1 cellular context compared by ENCODE assay signal in the genomic region with DNA sequence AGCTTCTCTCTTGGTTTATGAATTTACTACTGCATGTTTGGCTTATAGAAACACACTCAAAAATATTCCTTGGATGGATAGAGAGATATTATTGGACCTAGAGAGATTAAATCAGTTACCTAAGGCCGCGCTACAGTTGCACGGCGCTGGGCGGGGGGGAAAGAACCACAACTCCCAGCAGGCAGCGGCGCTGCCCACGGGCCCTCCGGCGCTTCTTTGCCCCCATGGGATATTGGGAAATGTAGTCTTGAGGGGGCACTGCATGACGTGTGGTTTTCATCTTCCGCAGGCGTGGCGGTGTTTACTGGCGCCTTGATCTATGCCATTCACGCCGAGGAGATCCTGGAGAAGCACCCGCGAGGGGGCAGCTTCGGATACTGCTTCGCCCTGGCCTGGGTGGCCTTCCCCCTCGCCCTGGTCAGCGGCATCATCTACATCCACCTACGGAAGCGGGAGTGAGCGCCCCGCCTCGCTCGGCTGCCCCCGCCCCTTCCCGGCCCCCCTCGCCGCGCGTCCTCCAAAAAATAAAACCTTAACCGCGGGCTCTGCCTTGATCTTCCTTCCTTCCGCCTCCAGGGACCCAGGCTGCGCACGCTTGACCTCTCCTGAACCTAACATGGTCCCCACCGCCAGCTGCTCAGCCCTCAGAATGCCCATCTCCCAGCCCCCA.
TF ChIP-seq lines count a peak whose summit lies in the region.

No MANE protein-coding gene starts in this region.

TF ChIP-seq in HEK293, 187 proteins besides CTCF, POLR2A, EP300 and RAD21 (continued from another document):
- TF ChIP-seq, protein P1, sequence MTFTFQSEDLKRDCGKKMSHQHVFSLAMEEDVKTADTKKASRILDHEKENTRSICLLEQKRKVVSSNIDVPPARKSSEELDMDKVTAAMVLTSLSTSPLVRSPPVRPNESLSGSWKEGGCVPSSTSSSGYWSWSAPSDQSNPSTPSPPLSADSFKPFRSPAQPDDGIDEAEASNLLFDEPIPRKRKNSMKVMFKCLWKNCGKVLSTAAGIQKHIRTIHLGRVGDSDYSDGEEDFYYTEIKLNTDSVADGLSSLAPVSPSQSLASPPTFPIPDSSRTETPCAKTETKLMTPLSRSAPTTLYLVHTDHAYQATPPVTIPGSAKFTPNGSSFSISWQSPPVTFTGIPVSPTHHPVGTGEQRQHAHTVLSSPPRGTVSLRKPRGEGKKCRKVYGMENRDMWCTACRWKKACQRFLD (tag by site-specific recombination; IDR thresholded peaks at IDR 0.05) = no peak
- TF ChIP-seq KLF16 (tag by site-specific recombination; IDR thresholded peaks at IDR 0.05) (peak; percentile 76), REPIN1 (tag by site-specific recombination; IDR thresholded peaks at IDR 0.05; ENCODE audit: low read depth) (no peak), ZNF366 (tag by site-specific recombination; conservative IDR thresholded peaks at IDR 0.05) (peak; percentile 62), ZNF843 (tag by site-specific recombination; IDR thresholded peaks at IDR 0.05) (peak; percentile 28; the same call in 1 of the 2 replicates), KLF9 (tag by site-specific recombination; IDR thresholded peaks at IDR 0.05; ENCODE audit: low read depth) (peak; percentile 78), ZNF777 (tag by site-specific recombination; IDR thresholded peaks at IDR 0.05; ENCODE audit: borderline replicate concordance) (no peak), ZFHX2 (tag by site-specific recombination; conservative IDR thresholded peaks at IDR 0.05) (peak; percentile 65), TRIM28 (IDR thresholded peaks at IDR 0.05; ENCODE audit: borderline replicate concordance, low read length) (no peak), ZEB2 (tag by site-specific recombination; IDR thresholded peaks at IDR 0.05) (0 out of 2 replicates have a peak, but pooled peaks have one; percentile 42), BCL11B (tag by site-specific recombination; IDR thresholded peaks at IDR 0.05; ENCODE audit: low read depth) (0 out of 2 replicates have a peak, but pooled peaks have one; percentile 56), ZNF623 (tag by site-specific recombination; IDR thresholded peaks at IDR 0.05) (no peak), ZNF510 (tag by site-specific recombination; IDR thresholded peaks at IDR 0.05; ENCODE audit: insufficient replicate concordance) (no peak), ZNF292 (tag by site-specific recombination; IDR thresholded peaks at IDR 0.05; ENCODE audit: borderline replicate concordance, low read depth) (no peak), SP7 (tag by site-specific recombination; IDR thresholded peaks at IDR 0.05) (no peak; the same call in 1 of the 2 replicates), ZNF354C (tag by site-specific recombination; IDR thresholded peaks at IDR 0.05; ENCODE audit: borderline replicate concordance, low read depth) (no peak), ZNF302 (tag by site-specific recombination; IDR thresholded peaks at IDR 0.05; ENCODE audit: low read depth) (no peak), ZBTB21 (tag by site-specific recombination; IDR thresholded peaks at IDR 0.05) (peak; percentile 78), ZNF211 (tag by site-specific recombination; IDR thresholded peaks at IDR 0.05; ENCODE audit: low read depth) (no peak), ZNF324 (tag by site-specific recombination; IDR thresholded peaks at IDR 0.05) (no peak), GLIS2 (tag by site-specific recombination; IDR thresholded peaks at IDR 0.05) (peak; percentile 76), SP2 (tag by site-specific recombination; IDR thresholded peaks at IDR 0.05) (peak; percentile 69), ZNF121 (tag by site-specific recombination; IDR thresholded peaks at IDR 0.05) (no peak), ZNF239 (tag by site-specific recombination; IDR thresholded peaks at IDR 0.05) (no peak), ZNF140 (tag by site-specific recombination; IDR thresholded peaks at IDR 0.05) (no peak), EGR2 (tag by site-specific recombination; IDR thresholded peaks at IDR 0.05; ENCODE audit: low read depth) (0 out of 2 replicates have a peak, but pooled peaks have one; percentile 24), ZNF473 (tag by site-specific recombination; IDR thresholded peaks at IDR 0.05) (no peak), ZNF501 (tag by site-specific recombination; IDR thresholded peaks at IDR 0.05) (0 out of 2 replicates have a peak, but pooled peaks have one; percentile 48), ZNF76 (tag by site-specific recombination; IDR thresholded peaks at IDR 0.05; ENCODE audit: borderline replicate concordance, low read depth) (peak; percentile 95), ZBTB1 (tag by site-specific recombination; IDR thresholded peaks at IDR 0.05) (no peak), KLF8 (tag by site-specific recombination; IDR thresholded peaks at IDR 0.05) (peak; percentile 76; the same call in 1 of the 2 replicates), ZIC2 (tag by site-specific recombination; IDR thresholded peaks at IDR 0.05) (peak; percentile 34; the same call in 1 of the 2 replicates), ZNF529 (tag by site-specific recombination; IDR thresholded peaks at IDR 0.05; ENCODE audit: insufficient replicate concordance) (no peak), ZXDB (tag by site-specific recombination; IDR thresholded peaks at IDR 0.05) (peak; percentile 88), ZNF335 (tag by site-specific recombination; conservative IDR thresholded peaks at IDR 0.05) (peak; percentile 95)
- TF ChIP-seq, protein P2, sequence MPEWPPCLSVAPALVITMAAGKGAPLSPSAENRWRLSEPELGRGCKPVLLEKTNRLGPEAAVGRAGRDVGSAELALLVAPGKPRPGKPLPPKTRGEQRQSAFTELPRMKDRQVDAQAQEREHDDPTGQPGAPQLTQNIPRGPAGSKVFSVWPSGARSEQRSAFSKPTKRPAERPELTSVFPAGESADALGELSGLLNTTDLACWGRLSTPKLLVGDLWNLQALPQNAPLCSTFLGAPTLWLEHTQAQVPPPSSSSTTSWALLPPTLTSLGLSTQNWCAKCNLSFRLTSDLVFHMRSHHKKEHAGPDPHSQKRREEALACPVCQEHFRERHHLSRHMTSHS (tag by site-specific recombination; IDR thresholded peaks at IDR 0.05) = no peak
- TF ChIP-seq, protein P3, sequence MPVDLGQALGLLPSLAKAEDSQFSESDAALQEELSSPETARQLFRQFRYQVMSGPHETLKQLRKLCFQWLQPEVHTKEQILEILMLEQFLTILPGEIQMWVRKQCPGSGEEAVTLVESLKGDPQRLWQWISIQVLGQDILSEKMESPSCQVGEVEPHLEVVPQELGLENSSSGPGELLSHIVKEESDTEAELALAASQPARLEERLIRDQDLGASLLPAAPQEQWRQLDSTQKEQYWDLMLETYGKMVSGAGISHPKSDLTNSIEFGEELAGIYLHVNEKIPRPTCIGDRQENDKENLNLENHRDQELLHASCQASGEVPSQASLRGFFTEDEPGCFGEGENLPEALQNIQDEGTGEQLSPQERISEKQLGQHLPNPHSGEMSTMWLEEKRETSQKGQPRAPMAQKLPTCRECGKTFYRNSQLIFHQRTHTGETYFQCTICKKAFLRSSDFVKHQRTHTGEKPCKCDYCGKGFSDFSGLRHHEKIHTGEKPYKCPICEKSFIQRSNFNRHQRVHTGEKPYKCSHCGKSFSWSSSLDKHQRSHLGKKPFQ (tag by site-specific recombination; IDR thresholded peaks at IDR 0.05) = no peak
- TF ChIP-seq, protein P4, sequence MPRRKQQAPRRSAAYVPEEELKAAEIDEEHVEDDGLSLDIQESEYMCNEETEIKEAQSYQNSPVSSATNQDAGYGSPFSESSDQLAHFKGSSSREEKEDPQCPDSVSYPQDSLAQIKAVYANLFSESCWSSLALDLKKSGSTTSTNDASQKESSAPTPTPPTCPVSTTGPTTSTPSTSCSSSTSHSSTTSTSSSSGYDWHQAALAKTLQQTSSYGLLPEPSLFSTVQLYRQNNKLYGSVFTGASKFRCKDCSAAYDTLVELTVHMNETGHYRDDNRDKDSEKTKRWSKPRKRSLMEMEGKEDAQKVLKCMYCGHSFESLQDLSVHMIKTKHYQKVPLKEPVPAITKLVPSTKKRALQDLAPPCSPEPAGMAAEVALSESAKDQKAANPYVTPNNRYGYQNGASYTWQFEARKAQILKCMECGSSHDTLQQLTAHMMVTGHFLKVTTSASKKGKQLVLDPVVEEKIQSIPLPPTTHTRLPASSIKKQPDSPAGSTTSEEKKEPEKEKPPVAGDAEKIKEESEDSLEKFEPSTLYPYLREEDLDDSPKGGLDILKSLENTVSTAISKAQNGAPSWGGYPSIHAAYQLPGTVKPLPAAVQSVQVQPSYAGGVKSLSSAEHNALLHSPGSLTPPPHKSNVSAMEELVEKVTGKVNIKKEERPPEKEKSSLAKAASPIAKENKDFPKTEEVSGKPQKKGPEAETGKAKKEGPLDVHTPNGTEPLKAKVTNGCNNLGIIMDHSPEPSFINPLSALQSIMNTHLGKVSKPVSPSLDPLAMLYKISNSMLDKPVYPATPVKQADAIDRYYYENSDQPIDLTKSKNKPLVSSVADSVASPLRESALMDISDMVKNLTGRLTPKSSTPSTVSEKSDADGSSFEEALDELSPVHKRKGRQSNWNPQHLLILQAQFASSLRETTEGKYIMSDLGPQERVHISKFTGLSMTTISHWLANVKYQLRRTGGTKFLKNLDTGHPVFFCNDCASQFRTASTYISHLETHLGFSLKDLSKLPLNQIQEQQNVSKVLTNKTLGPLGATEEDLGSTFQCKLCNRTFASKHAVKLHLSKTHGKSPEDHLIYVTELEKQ (tag by site-specific recombination; IDR thresholded peaks at IDR 0.05; ENCODE audit: borderline replicate concordance) = no peak
- TF ChIP-seq, protein P5, sequence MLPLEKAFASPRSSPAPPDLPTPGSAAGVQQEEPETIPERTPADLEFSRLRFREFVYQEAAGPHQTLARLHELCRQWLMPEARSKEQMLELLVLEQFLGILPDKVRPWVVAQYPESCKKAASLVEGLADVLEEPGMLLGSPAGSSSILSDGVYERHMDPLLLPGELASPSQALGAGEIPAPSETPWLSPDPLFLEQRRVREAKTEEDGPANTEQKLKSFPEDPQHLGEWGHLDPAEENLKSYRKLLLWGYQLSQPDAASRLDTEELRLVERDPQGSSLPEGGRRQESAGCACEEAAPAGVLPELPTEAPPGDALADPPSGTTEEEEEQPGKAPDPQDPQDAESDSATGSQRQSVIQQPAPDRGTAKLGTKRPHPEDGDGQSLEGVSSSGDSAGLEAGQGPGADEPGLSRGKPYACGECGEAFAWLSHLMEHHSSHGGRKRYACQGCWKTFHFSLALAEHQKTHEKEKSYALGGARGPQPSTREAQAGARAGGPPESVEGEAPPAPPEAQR (tag by site-specific recombination; IDR thresholded peaks at IDR 0.05) = no peak
- TF ChIP-seq, protein P6, sequence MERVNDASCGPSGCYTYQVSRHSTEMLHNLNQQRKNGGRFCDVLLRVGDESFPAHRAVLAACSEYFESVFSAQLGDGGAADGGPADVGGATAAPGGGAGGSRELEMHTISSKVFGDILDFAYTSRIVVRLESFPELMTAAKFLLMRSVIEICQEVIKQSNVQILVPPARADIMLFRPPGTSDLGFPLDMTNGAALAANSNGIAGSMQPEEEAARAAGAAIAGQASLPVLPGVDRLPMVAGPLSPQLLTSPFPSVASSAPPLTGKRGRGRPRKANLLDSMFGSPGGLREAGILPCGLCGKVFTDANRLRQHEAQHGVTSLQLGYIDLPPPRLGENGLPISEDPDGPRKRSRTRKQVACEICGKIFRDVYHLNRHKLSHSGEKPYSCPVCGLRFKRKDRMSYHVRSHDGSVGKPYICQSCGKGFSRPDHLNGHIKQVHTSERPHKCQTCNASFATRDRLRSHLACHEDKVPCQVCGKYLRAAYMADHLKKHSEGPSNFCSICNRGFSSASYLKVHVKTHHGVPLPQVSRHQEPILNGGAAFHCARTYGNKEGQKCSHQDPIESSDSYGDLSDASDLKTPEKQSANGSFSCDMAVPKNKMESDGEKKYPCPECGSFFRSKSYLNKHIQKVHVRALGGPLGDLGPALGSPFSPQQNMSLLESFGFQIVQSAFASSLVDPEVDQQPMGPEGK (tag by site-specific recombination; IDR thresholded peaks at IDR 0.05) = peak; percentile 78
- TF ChIP-seq, protein P7, sequence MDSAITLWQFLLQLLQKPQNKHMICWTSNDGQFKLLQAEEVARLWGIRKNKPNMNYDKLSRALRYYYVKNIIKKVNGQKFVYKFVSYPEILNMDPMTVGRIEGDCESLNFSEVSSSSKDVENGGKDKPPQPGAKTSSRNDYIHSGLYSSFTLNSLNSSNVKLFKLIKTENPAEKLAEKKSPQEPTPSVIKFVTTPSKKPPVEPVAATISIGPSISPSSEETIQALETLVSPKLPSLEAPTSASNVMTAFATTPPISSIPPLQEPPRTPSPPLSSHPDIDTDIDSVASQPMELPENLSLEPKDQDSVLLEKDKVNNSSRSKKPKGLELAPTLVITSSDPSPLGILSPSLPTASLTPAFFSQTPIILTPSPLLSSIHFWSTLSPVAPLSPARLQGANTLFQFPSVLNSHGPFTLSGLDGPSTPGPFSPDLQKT (IDR thresholded peaks at IDR 0.05; ENCODE audit: borderline replicate concordance, low read depth, low read length) = no peak
- TF ChIP-seq, protein P8, sequence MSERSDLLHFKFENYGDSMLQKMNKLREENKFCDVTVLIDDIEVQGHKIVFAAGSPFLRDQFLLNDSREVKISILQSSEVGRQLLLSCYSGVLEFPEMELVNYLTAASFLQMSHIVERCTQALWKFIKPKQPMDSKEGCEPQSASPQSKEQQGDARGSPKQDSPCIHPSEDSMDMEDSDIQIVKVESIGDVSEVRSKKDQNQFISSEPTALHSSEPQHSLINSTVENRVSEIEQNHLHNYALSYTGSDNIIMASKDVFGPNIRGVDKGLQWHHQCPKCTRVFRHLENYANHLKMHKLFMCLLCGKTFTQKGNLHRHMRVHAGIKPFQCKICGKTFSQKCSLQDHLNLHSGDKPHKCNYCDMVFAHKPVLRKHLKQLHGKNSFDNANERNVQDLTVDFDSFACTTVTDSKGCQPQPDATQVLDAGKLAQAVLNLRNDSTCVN (tag by site-specific recombination; optimal IDR thresholded peaks at IDR 0.05) = peak; percentile 42
